Comparison of ENCODE assay signal across 8 cellular contexts in genomic region chr1:24932284-24932683, GRCh38. TPM values are rescaled to one million over a fixed set of nuclear protein-coding genes. Genes with fewer than 3 reads are reported as not detected.
DNase-seq lines count a peak whose midpoint lies in the region; ATAC-seq lines count a peak whose summit lies in the region.

No MANE protein-coding gene starts in this region.

- H3K4me3 Mint-ChIP-seq in activated naive CD4-positive, alpha-beta T cell treated with anti-CD3 and anti-CD28 coated beads for 36 hours: peak overlapping the region; percentile 46

- no peaks in the 10 kb centered on the region for H3K27me3 Mint-ChIP-seq in activated naive CD4-positive, alpha-beta T cell treated with anti-CD3 and anti-CD28 coated beads for 36 hours (ENCODE audit: low read depth)

- CTCF ChIA-PET in activated naive CD4-positive, alpha-beta T cell treated with anti-CD3 and anti-CD28 coated beads for 36 hours (lab: Charles Lee): interaction anchor here (0.6 to 10.5 kb wide), 18 partner anchors 9 to 168 kb away, joined by 3 to 144 read pairs (median 5); no protein-coding TSS in a partner anchor

- H3K36me3 Mint-ChIP-seq in activated naive CD4-positive, alpha-beta T cell treated with anti-CD3 and anti-CD28 coated beads for 36 hours (ENCODE audit: low read depth): peaks cover 31% of the 10 kb centered on the region

- peak; percentile 15 to 20 for DNase-seq in NOMO-1 (lab: John Stamatoyannopoulos, UW; ENCODE audit: unreplicated experiment in 2 of 2)
- DNase-seq in NOMO-1 treated with dmso at 0.1 percent for 144 hours (lab: John Stamatoyannopoulos, UW; ENCODE audit: unreplicated experiment): no peak
- DNase-seq in RKO (ENCODE audit: low spot score): peak; percentile 13
- DNase-seq in activated naive CD4-positive, alpha-beta T cell treated with anti-CD3 and anti-CD28 coated beads for 36 hours: peak; percentile 55
- DNase-seq in hepatic stellate cell (ENCODE audit: low spot score): peak; percentile 80
- peak; percentile 77 for DNase-seq in stimulated activated CD4-positive, alpha-beta T cell treated with anti-CD3 and anti-CD28 coated beads, Interleukin-15, amount 100 ng/mL, for 24 hours

- H3K9me3 Mint-ChIP-seq in activated naive CD4-positive, alpha-beta T cell treated with anti-CD3 and anti-CD28 coated beads for 36 hours: no peaks in the 10 kb centered on the region

- intact Hi-C loops in activated naive CD4-positive, alpha-beta T cell treated with anti-CD3 and anti-CD28 coated beads for 36 hours (cut with micrococcal nuclease): loop anchor here (10.0 kb wide), 1 partner anchor 273 kb away; no protein-coding TSS in a partner anchor

- H3K27ac Mint-ChIP-seq in activated naive CD4-positive, alpha-beta T cell treated with anti-CD3 and anti-CD28 coated beads for 36 hours: no peak overlapping the region

- peaks cover 64% of the 10 kb centered on the region for H3K4me1 Mint-ChIP-seq in activated naive CD4-positive, alpha-beta T cell treated with anti-CD3 and anti-CD28 coated beads for 36 hours (ENCODE audit: low read depth)

- ATAC-seq in GM21717 (IDR thresholded peaks at IDR 0.05; ENCODE audit: unreplicated experiment) (no peak), HG02623 (IDR thresholded peaks at IDR 0.05; ENCODE audit: unreplicated experiment) (no peak)

RNA-seq across cellular contexts. Expression of gene RUNX3, which starts 2.2 kb away (rescaled TPM):
- total RNA-seq in activated naive CD4-positive, alpha-beta T cell treated with anti-CD3 and anti-CD28 coated beads for 36 hours: 10 to 100 TPM; 72.3 to 83.8 TPM
